1 cellular context compared by ENCODE assay signal in genomic region chr5:10264569-10264968, GRCh38.
TF ChIP-seq lines count a peak whose summit lies in the region.

No MANE protein-coding gene starts in this region.

TF ChIP-seq in SK-N-SH, 30 proteins besides CTCF, POLR2A, EP300 and RAD21 (continued from another document):
- no peak for TF ChIP-seq PBX3 (IDR thresholded peaks at IDR 0.05)
